ENCODE assay signal across 12 cellular contexts in the genomic region with DNA sequence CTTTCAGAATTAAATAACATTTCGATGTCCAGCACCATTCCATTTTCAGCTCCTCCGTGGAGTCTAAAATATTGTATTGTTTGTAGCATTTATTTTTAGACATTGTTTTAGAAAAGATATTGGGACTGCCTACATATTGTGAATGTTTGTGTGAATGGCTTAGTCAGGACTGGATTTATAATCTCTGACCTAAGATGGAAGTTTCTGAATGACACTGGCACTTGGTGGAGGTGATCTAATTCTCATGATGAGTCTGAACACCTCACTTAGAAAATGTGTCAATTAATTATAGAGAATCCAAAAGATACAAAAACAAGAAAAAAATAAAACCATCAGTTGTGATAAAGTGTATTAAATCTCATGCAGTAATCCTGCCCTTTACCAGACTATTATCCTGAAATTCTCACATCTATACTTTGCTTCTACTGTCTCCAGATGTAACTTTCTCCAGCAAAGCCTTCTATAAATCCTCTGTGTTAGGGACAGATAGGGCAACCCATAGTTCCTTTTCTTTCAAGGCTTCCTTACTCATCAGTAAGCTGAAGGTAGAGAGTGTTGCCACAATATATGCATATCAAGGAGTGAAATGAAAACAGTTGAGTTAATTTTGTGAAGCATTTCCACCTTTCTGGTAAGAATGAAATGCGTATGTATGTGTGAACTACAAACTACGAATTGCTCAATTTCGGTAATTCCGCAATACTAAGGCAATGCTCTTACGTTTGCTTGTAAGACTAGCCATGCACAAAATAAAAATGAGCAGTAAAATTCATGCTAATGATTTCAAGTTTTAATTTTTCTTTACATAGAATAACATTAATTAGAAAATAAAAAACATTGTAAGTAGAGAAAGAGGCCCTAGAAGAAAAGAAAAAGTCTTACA.
DNase-seq lines count a peak whose midpoint lies in the region; ATAC-seq, FAIRE-seq and TF ChIP-seq lines count a peak whose summit lies in the region.
"Had no signal": no experiment of that assay in that cellular context is flagged by ENCODE, and none has a peak within 500 bp of the region (broad histone marks: within the 10 kb centered on the region; RNA-seq: fewer than 3 reads in every experiment).

No MANE protein-coding gene starts in this region.

- peak; percentile 36 for ATAC-seq in T-helper 17 cell

- no peaks in the 10 kb centered on the region for H3K36me3 ChIP-seq in CD8-positive, alpha-beta memory T cell (ENCODE audit: insufficient read depth, low read length)

- H3K4me1 ChIP-seq in CD8-positive, alpha-beta memory T cell (ENCODE audit: insufficient read depth, low read length), result peaks cover 38% of the 10 kb centered on the region

- no peak for TF ChIP-seq POLR2A in H54 (IDR thresholded peaks at IDR 0.05; ENCODE audit: low read depth, low read length)

- H3K4me3 Mint-ChIP-seq in CD8-positive, alpha-beta memory T cell, result peak overlapping the region in 5 of 7 donors; percentile 13 to 66 (median 45)
- H3K4me3 Mint-ChIP-seq in T-helper 17 cell (peak overlapping the region; percentile 71), CD14-positive monocyte (no peak overlapping the region)
- H3K4me3 Mint-ChIP-seq: memory B cell had no signal

- no peaks in the 10 kb centered on the region for H3K27me3 ChIP-seq in CD8-positive, alpha-beta memory T cell (ENCODE audit: insufficient read depth, low read length, poor library complexity, severe bottlenecking)

- DNase-seq in CD8-positive, alpha-beta memory T cell, result no peak
- DNase-seq in GM19239 (ENCODE audit: insufficient read length, low spot score), result no peak
- no peak for DNase-seq in T-helper 17 cell
- DNase-seq in fibroblast of pulmonary artery (ENCODE audit: low read depth), result peak; percentile 1
- no peak for DNase-seq in H54 (ENCODE audit: insufficient read length, low spot score)
- no peak for DNase-seq in medulla oblongata (ENCODE audit: extremely low spot score)
- no peak for DNase-seq in CD14-positive monocyte (ENCODE audit: low spot score)
- DNase-seq: NCI-H1105 treated with DMSO at 0.1 percent for 48 hours, RPMI8226, T1000 had no signal

- POLR2A ChIA-PET in CD8-positive, alpha-beta memory T cell (lab: Charles Lee), result no interaction called here

- peaks cover 0 to 10% (median 0%) of the 10 kb centered on the region in 3 donors for H3K36me3 Mint-ChIP-seq in CD8-positive, alpha-beta memory T cell
- H3K36me3 Mint-ChIP-seq in T-helper 17 cell (ENCODE audit: low read depth) (peaks cover 7% of the 10 kb centered on the region), CD14-positive monocyte (no peaks in the 10 kb centered on the region)
- H3K36me3 Mint-ChIP-seq: memory B cell had no signal

- H3K9me3 Mint-ChIP-seq in CD8-positive, alpha-beta memory T cell, result no peaks in the 10 kb centered on the region
- peaks cover 0 to 2% (median 0%) of the 10 kb centered on the region in 7 donors for H3K9me3 Mint-ChIP-seq in CD14-positive monocyte
- H3K9me3 Mint-ChIP-seq: memory B cell had no signal

- CTCF ChIA-PET in CD8-positive, alpha-beta memory T cell (lab: Charles Lee), result interaction anchor here (1.0 kb wide), 1 partner anchor 29 kb away, joined by 6 read pairs; no protein-coding TSS in a partner anchor

- no peak overlapping the region for H3K27ac ChIP-seq in CD8-positive, alpha-beta memory T cell (ENCODE audit: low read depth, low read length)

- peaks cover 0 to 11% of the 10 kb centered on the region in 2 donors for H3K27me3 Mint-ChIP-seq in CD8-positive, alpha-beta memory T cell
- H3K27me3 Mint-ChIP-seq in T-helper 17 cell (peaks cover 30% of the 10 kb centered on the region), CD14-positive monocyte (ENCODE audit: low read depth in 3 of 3) (no peaks in the 10 kb centered on the region)

- H3K4me1 Mint-ChIP-seq in CD8-positive, alpha-beta memory T cell, result peaks cover 30 to 45% (median 41%) of the 10 kb centered on the region in 3 donors
- H3K4me1 Mint-ChIP-seq in T-helper 17 cell (peaks cover 17% of the 10 kb centered on the region), CD14-positive monocyte (peaks cover 23% of the 10 kb centered on the region)

- FAIRE-seq in GM19239 (lab: Jason Lieb, UNC) (peak; percentile 94), H54 (lab: Jason Lieb, UNC) (no peak)

- no peaks in the 10 kb centered on the region for H3K9me3 ChIP-seq in CD8-positive, alpha-beta memory T cell (ENCODE audit: low read length)
- H3K9me3 ChIP-seq in T-helper 17 cell (ENCODE audit: control insufficient read depth, low read length, poor library complexity, severe bottlenecking), result no peaks in the 10 kb centered on the region

- intact Hi-C loops in CD14-positive monocyte (cut with micrococcal nuclease), result no loop called here

- peak overlapping the region in 3 of 8 donors; percentile 8 to 59 (median 29) for H3K27ac Mint-ChIP-seq in CD8-positive, alpha-beta memory T cell
- H3K27ac Mint-ChIP-seq in T-helper 17 cell, result no peak overlapping the region
- H3K27ac Mint-ChIP-seq in CD14-positive monocyte, result no peak overlapping the region
- H3K27ac Mint-ChIP-seq: memory B cell had no signal

- H3K4me3 ChIP-seq in CD8-positive, alpha-beta memory T cell (ENCODE audit: low read length), result no peak overlapping the region
- no peak overlapping the region for H3K4me3 ChIP-seq in fibroblast of pulmonary artery (replicated peaks; ENCODE audit: low read depth, low read length)
- H3K4me3 ChIP-seq: skin epidermis had no signal

- TF ChIP-seq CTCF in fibroblast of pulmonary artery (IDR thresholded peaks at IDR 0.05; ENCODE audit: low read length, missing control alignments) (no peak), CD14-positive monocyte (IDR thresholded peaks at IDR 0.05) (no peak)

Comparison
In these comparisons a context has a peak if more than half of its experiments do, and no peak if none do; other contexts are left out.
1. H3K4me3 Mint-ChIP-seq: peak in CD8-positive, alpha-beta memory T cell (5 of 7) and T-helper 17 cell (single experiment); none in CD14-positive monocyte (0 of 2).